ENCODE assay signal across 8 cellular contexts in the genomic region with DNA sequence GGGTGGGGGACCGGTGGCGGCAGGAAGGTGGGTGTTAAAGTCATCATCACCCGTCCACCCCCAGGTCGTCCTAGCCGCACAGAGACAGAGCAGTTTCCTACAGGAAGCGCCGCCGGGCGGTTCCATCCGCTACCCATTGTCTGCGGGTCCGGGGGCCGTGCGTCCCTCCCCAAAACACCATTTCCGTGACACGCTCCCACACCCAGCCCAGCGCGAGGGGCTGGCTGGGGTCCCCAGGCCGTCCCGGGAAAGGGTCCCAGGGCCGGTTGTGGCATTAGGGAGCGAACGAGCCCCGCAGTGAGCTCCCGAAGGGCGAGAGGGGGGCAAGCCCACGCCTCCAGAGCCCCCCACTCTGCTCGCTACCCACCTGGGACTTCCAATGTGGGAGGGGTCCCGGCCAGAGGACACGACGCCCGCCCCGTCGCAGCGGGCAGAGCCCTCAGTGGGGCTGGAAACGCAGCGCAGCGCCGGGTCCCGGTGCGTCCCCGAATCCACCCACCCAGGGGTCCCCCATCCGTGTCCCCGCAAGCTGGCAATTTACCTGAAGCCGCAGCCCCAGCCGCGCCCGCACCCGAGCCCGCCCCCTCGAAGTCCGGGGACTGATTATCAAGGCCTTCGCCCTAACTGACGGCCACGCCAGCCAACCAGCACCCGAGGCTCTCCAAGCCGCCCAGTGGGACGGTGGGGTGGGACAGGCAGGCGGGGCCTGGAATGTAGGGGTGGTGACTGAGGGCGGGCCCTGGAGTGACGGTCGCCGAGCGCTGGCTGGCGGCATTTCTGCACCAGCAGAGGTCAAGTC. TPM values are rescaled to one million over a fixed set of nuclear protein-coding genes. Genes with fewer than 3 reads are reported as not detected.
DNase-seq lines count a peak whose midpoint lies in the region; ATAC-seq and TF ChIP-seq lines count a peak whose summit lies in the region.

KANK3 (minus strand) TSS at position 579 of the 799 bp plus-strand sequence. CDS start 5,434 bp downstream, outside the sequence.

- DNase-seq in DMS79 (lab: John Stamatoyannopoulos, UW) (peak; percentile 50), H7 (peak; percentile 100), NCI-H1048 (lab: John Stamatoyannopoulos, UW) (peak; percentile 84), T-helper 17 cell (peak; percentile 83 to 86 (median 85)), amniotic stem cell (lab: John Stamatoyannopoulos, UW) (peak; percentile 73), left ventricle myocardium inferior (peak; percentile 98), posterior vena cava (ENCODE audit: low spot score) (peak; percentile 98), transverse colon (peak; percentile 95)

- no peak for TF ChIP-seq POLR2A in transverse colon (IDR thresholded peaks at IDR 0.05)

- H3K9me3 ChIP-seq in T-helper 17 cell (ENCODE audit: control insufficient read depth, low read length, poor library complexity, severe bottlenecking) (no peaks in the 10 kb centered on the region), left ventricle myocardium inferior (replicated peaks) (no peaks in the 10 kb centered on the region), transverse colon (no peaks in the 10 kb centered on the region)

- H3K4me3 ChIP-seq in H7 (ENCODE audit: insufficient read depth, low read depth, low read length) (peak within 1 kb of the TSS; percentile 81), left ventricle myocardium inferior (peak within 1 kb of the TSS; percentile 77), transverse colon (peak within 1 kb of the TSS; percentile 2 to 46 (median 32))

- H3K27me3 ChIP-seq in H7 (ENCODE audit: control insufficient read depth, insufficient read depth, low read length): peaks cover 12% of the 10 kb centered on the region; the same call in 1 of the 2 replicates
- peaks cover 2% of the 10 kb centered on the region for H3K27me3 ChIP-seq in left ventricle myocardium inferior (ENCODE audit: low read depth)
- peaks cover 58% of the 10 kb centered on the region for H3K27me3 ChIP-seq in transverse colon

- H3K27me3 Mint-ChIP-seq in T-helper 17 cell: peaks cover 13% of the 10 kb centered on the region

- in situ Hi-C loops in transverse colon (cut with MboI; ENCODE audit: low pct_ligation_motif_present in 1 of 4, low pct_unique_long_range_greater_than_20kb in 1 of 4, low sequenced_read_pairs in 3 of 4): no loop called here

- H3K27ac ChIP-seq in left ventricle myocardium inferior (replicated peaks): peak within 1 kb of the TSS; percentile 96
- peak within 1 kb of the TSS; percentile 37 to 58 (median 50) for H3K27ac ChIP-seq in transverse colon

- no peaks in the 10 kb centered on the region for H3K36me3 Mint-ChIP-seq in T-helper 17 cell (ENCODE audit: low read depth)

- H3K4me1 Mint-ChIP-seq in T-helper 17 cell: peaks cover 10% of the 10 kb centered on the region

- TF ChIP-seq CTCF in left ventricle myocardium inferior (IDR thresholded peaks at IDR 0.05; ENCODE audit: borderline replicate concordance): peak; percentile 22
- TF ChIP-seq CTCF in transverse colon (IDR thresholded peaks at IDR 0.05): peak in 1 of 5 experiments; percentile 22

- intact Hi-C loops in left ventricle myocardium inferior (cut with micrococcal nuclease) (no loop called here), posterior vena cava (cut with DNase I) (loop anchor here in 1 of 2 donors (10.0 kb wide), 1 partner anchor 172 kb away; the partner anchor contains the start of gene ZNF414), transverse colon (cut with DNase I; ENCODE audit: low total_unique reads) (no loop called here)

- whole genome bisulfite sequencing in transverse colon (ENCODE audit: low coverage in 1 of 2), 2 donors: 2% methylated on average over 37 of the region's 65 CpGs; no CpG with 5 or more reads in 1 of the 2 donors

- ATAC-seq in T-helper 17 cell: peak; percentile 100

- H3K4me1 ChIP-seq in left ventricle myocardium inferior: peaks cover 58% of the 10 kb centered on the region
- H3K4me1 ChIP-seq in transverse colon: peaks cover 0 to 11% (median 6%) of the 10 kb centered on the region in 4 donors

- H3K36me3 ChIP-seq in H7 (replicated peaks; ENCODE audit: control insufficient read depth, insufficient read depth, low read length) (no peaks in the 10 kb centered on the region), left ventricle myocardium inferior (no peaks in the 10 kb centered on the region), transverse colon (no peaks in the 10 kb centered on the region)

- no peak within 1 kb of the TSS for H3K27ac Mint-ChIP-seq in T-helper 17 cell

- peak within 1 kb of the TSS; percentile 91 for H3K4me3 Mint-ChIP-seq in T-helper 17 cell

- TF ChIP-seq EP300 in transverse colon (IDR thresholded peaks at IDR 0.05; ENCODE audit: low read depth): no peak

RNA-seq across cellular contexts. Expression of gene KANK3, which starts in this region (rescaled TPM):
- 1.2 and 7.3 TPM in 2 replicates for total RNA-seq in H7 (2014; rRNA removed; shearing (Covaris generic))
- 1 to 10 TPM; 2.6 to 2.9 TPM for total RNA-seq in T-helper 17 cell
- 19.9 TPM for total RNA-seq in left ventricle myocardium inferior
- 10 to 100 TPM; 11.0 to 22.5 TPM for total RNA-seq in posterior vena cava
- 10 to 100 TPM in 1 of 4 donors, 1 to 10 TPM in 3; 3.2 to 10.5 (median 4.1) TPM for total RNA-seq in transverse colon

Comparison
In these comparisons a context has a peak if more than half of its experiments do, and no peak if none do; other contexts are left out.
1. Peak in every context shown above with its lines: DNase-seq, ATAC-seq, H3K4me3 ChIP-seq and H3K27ac ChIP-seq.
2. DNase-seq: peak in every context shown above with its lines; median percentile 100 in H7; 98 in left ventricle myocardium inferior; 98 in posterior vena cava; 95 in transverse colon; 85 in T-helper 17 cell; 84 in NCI-H1048; 73 in amniotic stem cell; 50 in DMS79.